8 cellular contexts compared by ENCODE assay signal in genomic region chr3:60555704-60556340, GRCh38.
A peak's percentile ranks its signal among the peaks of the same experiment; 100 is the strongest.
DNase-seq lines count a peak whose midpoint lies in the region; ATAC-seq and TF ChIP-seq lines count a peak whose summit lies in the region.

No MANE protein-coding gene starts in this region.

- DNase-seq in GM12864 (ENCODE audit: low read depth) (peak; percentile 2), fibroblast of mammary gland (ENCODE audit: low read depth) (peak; percentile 20), osteocyte (ENCODE audit: extremely low spot score, unreplicated experiment) (no peak), cerebellar nuclear complex (lab: John Stamatoyannopoulos, UW) (no peak), COR-L47 (lab: John Stamatoyannopoulos, UW) (no peak)
- no peak for DNase-seq in stimulated activated CD4-positive, alpha-beta T cell treated with anti-CD3 and anti-CD28 coated beads, Interleukin-1b, Interleukin-23, amount 100 ng/mL, for 48 hours

- H3K9me3 Mint-ChIP-seq in osteocyte (ENCODE audit: unreplicated experiment): peaks cover 3% of the 10 kb centered on the region

- no peak overlapping the region for H3K4me3 ChIP-seq in GM12864 (ENCODE audit: low read depth, low read length)
- no peak overlapping the region for H3K4me3 ChIP-seq in fibroblast of mammary gland (ENCODE audit: control insufficient read depth, low read depth, low read length)

- no peaks in the 10 kb centered on the region for H3K27me3 Mint-ChIP-seq in osteocyte (ENCODE audit: unreplicated experiment)

- H3K4me3 Mint-ChIP-seq in osteocyte (ENCODE audit: unreplicated experiment): no peak overlapping the region

- H3K4me1 Mint-ChIP-seq in osteocyte (ENCODE audit: unreplicated experiment): no peaks in the 10 kb centered on the region

- no peak overlapping the region for H3K27ac Mint-ChIP-seq in osteocyte (ENCODE audit: unreplicated experiment)

- no peaks in the 10 kb centered on the region for H3K36me3 Mint-ChIP-seq in osteocyte (ENCODE audit: unreplicated experiment)

- TF ChIP-seq CTCF in GM12864 (IDR thresholded peaks at IDR 0.05; ENCODE audit: low read depth, low read length, missing control alignments) (no peak), fibroblast of mammary gland (conservative IDR thresholded peaks at IDR 0.05; ENCODE audit: control insufficient read depth, insufficient read depth, low read depth, low read length) (no peak), osteocyte (IDR thresholded peaks at IDR 0.05) (no peak)

- ATAC-seq in GM21528 (IDR thresholded peaks at IDR 0.05; ENCODE audit: low FRiP score, unreplicated experiment) (peak; percentile 90), HG03457 (IDR thresholded peaks at IDR 0.05; ENCODE audit: unreplicated experiment) (peak; percentile 66)

Comparison
In these comparisons a context has a peak if more than half of its experiments do, and no peak if none do; other contexts are left out.
1. DNase-seq: peak in GM12864 (single experiment) and fibroblast of mammary gland (single experiment); none in osteocyte (single experiment), cerebellar nuclear complex (0 of 2), stimulated activated CD4-positive, alpha-beta T cell treated with anti-CD3 and anti-CD28 coated beads, Interleukin-1b, Interleukin-23, amount 100 ng/mL, for 48 hours (single experiment) and COR-L47 (single experiment).